ENCODE assay signal across 8 cellular contexts in the genomic region with DNA sequence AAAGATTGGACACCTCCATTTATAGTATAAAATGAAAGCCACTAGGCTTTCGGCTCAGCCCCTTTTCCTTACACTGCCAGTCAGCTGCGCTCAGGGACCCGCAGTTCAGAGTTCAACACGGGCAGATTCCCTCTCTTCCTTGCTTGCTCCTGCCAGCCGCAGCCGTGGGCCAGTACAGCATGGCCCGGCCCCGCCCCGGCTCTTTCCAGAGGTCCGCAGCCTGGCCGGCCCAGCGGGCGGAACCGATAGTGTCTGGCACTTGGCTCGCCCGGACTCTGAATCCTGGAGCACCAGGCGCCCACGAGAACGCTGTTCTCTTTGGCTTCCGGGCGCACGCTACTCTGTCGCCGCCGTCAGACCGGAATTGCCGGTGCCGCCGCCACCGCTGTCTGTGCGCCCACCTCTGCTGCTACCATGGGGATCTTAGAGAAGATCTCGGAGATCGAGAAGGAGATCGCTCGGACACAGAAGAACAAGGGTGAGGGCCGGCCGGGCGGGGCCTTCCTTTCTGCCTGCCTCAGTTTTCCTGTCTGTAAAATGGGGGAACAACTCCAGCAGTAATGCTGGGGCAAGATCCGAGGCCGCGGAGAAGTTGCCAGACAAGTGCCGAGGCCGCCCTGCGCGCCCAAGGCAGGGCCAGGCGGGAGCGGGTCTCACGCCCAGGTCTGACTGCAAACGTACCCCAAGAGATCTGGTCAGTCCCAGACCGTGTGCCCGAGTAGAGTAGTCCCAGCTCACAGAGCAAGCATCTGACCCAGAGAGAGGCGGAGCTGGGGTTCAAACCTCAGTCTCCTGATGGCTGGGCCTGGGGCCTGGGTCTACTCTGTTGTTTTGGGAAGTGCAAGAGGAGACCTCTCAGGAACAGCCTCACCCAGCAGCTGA. TPM values are rescaled to one million over a fixed set of nuclear protein-coding genes. Genes with fewer than 3 reads are reported as not detected.
DNase-seq lines count a peak whose midpoint lies in the region; ATAC-seq and TF ChIP-seq lines count a peak whose summit lies in the region.

TSS of gene DRG2 (plus strand) at position 339 of the 882 bp plus-strand sequence. CDS start at position 415, 76 bp downstream.

- no peaks in the 10 kb centered on the region for H3K4me1 ChIP-seq in KMS-11 (ENCODE audit: low read depth, poor library complexity, severe bottlenecking)

- H3K27ac ChIP-seq in KMS-11, result peak within 1 kb of the TSS; percentile 21

- intact Hi-C loops in activated T-helper 1 cell treated with anti-CD3 and anti-CD28 coated beads, Interleukin-12 subunit alpha, Interleukin-12 subunit beta, Interleukin-2, Interleukin-4 antibody, amounts not matched to agents 30 ng/mL and 10 ng/mL and 1 ng/mL, durations not matched to agents 14 hours and 24 hours and 36 hours (cut with micrococcal nuclease), result loop anchor here (1.0 to 5.0 kb wide), 8 partner anchors 49 to 396 kb away; partner anchors contain the start of genes ALKBH5, ATPAF2, DRC3 and GID4

- peak; percentile 96 for DNase-seq in DMS53 (lab: John Stamatoyannopoulos, UW)
- DNase-seq in RPMI7951 (ENCODE audit: low read depth), result peak; percentile 88
- peak; percentile 84 for DNase-seq in activated T-helper 1 cell treated with anti-CD3 and anti-CD28 coated beads, Interleukin-12 subunit alpha, Interleukin-12 subunit beta, Interleukin-2, Interleukin-4 antibody, amounts not matched to agents 30 ng/mL and 10 ng/mL and 1 ng/mL, durations not matched to agents 14 hours and 24 hours and 36 hours (ENCODE audit: low spot score)
- peak; percentile 91 for DNase-seq in fibroblast of gingiva (ENCODE audit: low read depth)
- DNase-seq in naive B cell, result peak; percentile 83
- peak; percentile 95 to 98 for DNase-seq in stimulated activated effector memory CD8-positive, alpha-beta T cell treated with anti-CD3 and anti-CD28 coated beads, Interleukin-12 subunit alpha, Interleukin-12 subunit beta, amount 100 ng/mL, for 72 hours (ENCODE audit: low spot score in 2 of 2)

- H3K36me3 ChIP-seq in KMS-11 (ENCODE audit: insufficient read depth), result no peaks in the 10 kb centered on the region

- peak within 1 kb of the TSS; percentile 95 for H3K4me3 Mint-ChIP-seq in activated T-helper 1 cell treated with anti-CD3 and anti-CD28 coated beads, Interleukin-12 subunit alpha, Interleukin-12 subunit beta, Interleukin-2, Interleukin-4 antibody, amounts not matched to agents 30 ng/mL and 10 ng/mL and 1 ng/mL, durations not matched to agents 14 hours and 24 hours and 36 hours
- peak within 1 kb of the TSS; percentile 97 to 100 (median 100) for H3K4me3 Mint-ChIP-seq in naive B cell
- peak within 1 kb of the TSS; percentile 98 for H3K4me3 Mint-ChIP-seq in stimulated activated effector memory CD8-positive, alpha-beta T cell treated with anti-CD3 and anti-CD28 coated beads, Interleukin-12 subunit alpha, Interleukin-12 subunit beta, amount 100 ng/mL, for 72 hours

- H4K20me1 ChIP-seq in KMS-11 (ENCODE audit: insufficient read depth), result no peaks in the 10 kb centered on the region

- no peaks in the 10 kb centered on the region for H3K27me3 Mint-ChIP-seq in activated T-helper 1 cell treated with anti-CD3 and anti-CD28 coated beads, Interleukin-12 subunit alpha, Interleukin-12 subunit beta, Interleukin-2, Interleukin-4 antibody, amounts not matched to agents 30 ng/mL and 10 ng/mL and 1 ng/mL, durations not matched to agents 14 hours and 24 hours and 36 hours (ENCODE audit: insufficient read depth)
- H3K27me3 Mint-ChIP-seq in naive B cell, result no peaks in the 10 kb centered on the region

- TF ChIP-seq CTCF in KMS-11 (conservative IDR thresholded peaks at IDR 0.05; ENCODE audit: low read depth, low read length), result no peak

- H3K27ac Mint-ChIP-seq in activated T-helper 1 cell treated with anti-CD3 and anti-CD28 coated beads, Interleukin-12 subunit alpha, Interleukin-12 subunit beta, Interleukin-2, Interleukin-4 antibody, amounts not matched to agents 30 ng/mL and 10 ng/mL and 1 ng/mL, durations not matched to agents 14 hours and 24 hours and 36 hours, result peak within 1 kb of the TSS; percentile 96
- H3K27ac Mint-ChIP-seq in naive B cell, result peak within 1 kb of the TSS; percentile 91 to 99 (median 98)
- peak within 1 kb of the TSS; percentile 98 for H3K27ac Mint-ChIP-seq in stimulated activated effector memory CD8-positive, alpha-beta T cell treated with anti-CD3 and anti-CD28 coated beads, Interleukin-12 subunit alpha, Interleukin-12 subunit beta, amount 100 ng/mL, for 72 hours

- peaks cover 17% of the 10 kb centered on the region for H3K79me2 ChIP-seq in KMS-11 (ENCODE audit: insufficient read depth, low read depth)

- H3K4me2 ChIP-seq in KMS-11, result peak within 1 kb of the TSS; percentile 56

- peaks cover 8% of the 10 kb centered on the region for H3K36me3 Mint-ChIP-seq in activated T-helper 1 cell treated with anti-CD3 and anti-CD28 coated beads, Interleukin-12 subunit alpha, Interleukin-12 subunit beta, Interleukin-2, Interleukin-4 antibody, amounts not matched to agents 30 ng/mL and 10 ng/mL and 1 ng/mL, durations not matched to agents 14 hours and 24 hours and 36 hours (ENCODE audit: low read depth)
- H3K36me3 Mint-ChIP-seq in naive B cell, result peaks cover 0 to 6% of the 10 kb centered on the region in 2 donors
- H3K36me3 Mint-ChIP-seq in stimulated activated effector memory CD8-positive, alpha-beta T cell treated with anti-CD3 and anti-CD28 coated beads, Interleukin-12 subunit alpha, Interleukin-12 subunit beta, amount 100 ng/mL, for 72 hours, result peaks cover 26% of the 10 kb centered on the region

- H3K9ac ChIP-seq in KMS-11, result peak within 1 kb of the TSS; percentile 70

- H3K4me3 ChIP-seq in KMS-11 (IDR thresholded peaks at IDR 0.05; ENCODE audit: insufficient read depth, low read depth, low read length), result no peak within 1 kb of the TSS

- no peaks in the 10 kb centered on the region for H3K27me3 ChIP-seq in KMS-11 (ENCODE audit: insufficient read depth, low read depth)

- no peaks in the 10 kb centered on the region for H3K9me3 Mint-ChIP-seq in activated T-helper 1 cell treated with anti-CD3 and anti-CD28 coated beads, Interleukin-12 subunit alpha, Interleukin-12 subunit beta, Interleukin-2, Interleukin-4 antibody, amounts not matched to agents 30 ng/mL and 10 ng/mL and 1 ng/mL, durations not matched to agents 14 hours and 24 hours and 36 hours
- H3K9me3 Mint-ChIP-seq in naive B cell, result no peaks in the 10 kb centered on the region
- H3K9me3 Mint-ChIP-seq in stimulated activated effector memory CD8-positive, alpha-beta T cell treated with anti-CD3 and anti-CD28 coated beads, Interleukin-12 subunit alpha, Interleukin-12 subunit beta, amount 100 ng/mL, for 72 hours, result no peaks in the 10 kb centered on the region

- peaks cover 17% of the 10 kb centered on the region for H3K4me1 Mint-ChIP-seq in activated T-helper 1 cell treated with anti-CD3 and anti-CD28 coated beads, Interleukin-12 subunit alpha, Interleukin-12 subunit beta, Interleukin-2, Interleukin-4 antibody, amounts not matched to agents 30 ng/mL and 10 ng/mL and 1 ng/mL, durations not matched to agents 14 hours and 24 hours and 36 hours (ENCODE audit: low read depth)
- H3K4me1 Mint-ChIP-seq in naive B cell, result peaks cover 25 to 40% (median 29%) of the 10 kb centered on the region in 3 donors
- peaks cover 27% of the 10 kb centered on the region for H3K4me1 Mint-ChIP-seq in stimulated activated effector memory CD8-positive, alpha-beta T cell treated with anti-CD3 and anti-CD28 coated beads, Interleukin-12 subunit alpha, Interleukin-12 subunit beta, amount 100 ng/mL, for 72 hours

- ATAC-seq in GM21723 (IDR thresholded peaks at IDR 0.05; ENCODE audit: unreplicated experiment) (peak; percentile 85), naive B cell (ENCODE audit: low read depth in 2 of 2) (peak; percentile 94 to 95)
- ATAC-seq in stimulated activated effector memory CD8-positive, alpha-beta T cell treated with anti-CD3 and anti-CD28 coated beads, Interleukin-12 subunit alpha, Interleukin-12 subunit beta, amount 100 ng/mL, for 72 hours, result peak; percentile 98

- peak within 1 kb of the TSS; percentile 47; the same call in 1 of the 2 replicates for H2AFZ ChIP-seq in KMS-11 (ENCODE audit: low read depth)

RNA-seq across cellular contexts. Expression of gene DRG2, which starts in this region (rescaled TPM):
- total RNA-seq in RPMI7951 (2014; rRNA removed; shearing (Covaris generic)), result 25.7 and 45.5 TPM in 2 replicates
- total RNA-seq in activated T-helper 1 cell treated with anti-CD3 and anti-CD28 coated beads, Interleukin-12 subunit alpha, Interleukin-12 subunit beta, Interleukin-2, Interleukin-4 antibody, amounts not matched to agents 30 ng/mL and 10 ng/mL and 1 ng/mL, durations not matched to agents 14 hours and 24 hours and 36 hours, result 67.5 and 69.2 TPM in 2 replicates
- polyA plus RNA-seq in naive B cell (ENCODE audit: low read depth in 6 of 6), result 10 to 100 TPM; 36.1 to 70.4 (median 41.8) TPM
